ENCODE assay signal across 11 cellular contexts in genomic region chr17:50834786-50835562, GRCh38. TPM values are rescaled to one million over a fixed set of nuclear protein-coding genes. Genes with fewer than 3 reads are reported as not detected.
DNase-seq lines count a peak whose midpoint lies in the region; ATAC-seq and TF ChIP-seq lines count a peak whose summit lies in the region.
"Had no signal": no experiment of that assay in that cellular context is flagged by ENCODE, and none has a peak within 500 bp of the region (broad histone marks: within the 10 kb centered on the region; RNA-seq: fewer than 3 reads in every experiment).

No MANE protein-coding gene starts in this region.

- H3K27me3 ChIP-seq in GM23248 (replicated peaks; ENCODE audit: insufficient read depth) (peaks cover 13% of the 10 kb centered on the region), right atrium auricular region (no peaks in the 10 kb centered on the region)

- no peak overlapping the region for H3K9ac ChIP-seq in GM23248

- no peaks in the 10 kb centered on the region for H3K79me2 ChIP-seq in GM23248 (ENCODE audit: insufficient read depth)

- H3K27ac ChIP-seq in GM23248 (no peak overlapping the region), right atrium auricular region (no peak overlapping the region)

- no peak for TF ChIP-seq CTCF in right atrium auricular region (IDR thresholded peaks at IDR 0.05)

- no peak overlapping the region for H3K4me2 ChIP-seq in GM23248 (ENCODE audit: unreplicated experiment)

- no peaks in the 10 kb centered on the region for H3K9me2 ChIP-seq in GM23248 (ENCODE audit: insufficient read depth)

- no peaks in the 10 kb centered on the region for H3K4me1 ChIP-seq in GM23248 (ENCODE audit: insufficient read depth)
- H3K4me1 ChIP-seq in right atrium auricular region = peaks cover 0 to 11% of the 10 kb centered on the region in 2 donors

- ATAC-seq in GM18858 (IDR thresholded peaks at IDR 0.05; ENCODE audit: unreplicated experiment) = no peak

- in situ Hi-C loops in GM23248 (cut with MboI) = no loop called here

- H3F3A ChIP-seq in GM23248 (ENCODE audit: insufficient read depth) = no peaks in the 10 kb centered on the region

- 48 to 54% methylated on average over 20 to 37 of the region's 37 CpGs for WGBS in GM23248 (ENCODE audit: low coverage in 1 of 2, low lambda C conversion rate in 2 of 2, missing lambda C conversion rate in 2 of 2), 2 experiments

- H4K20me1 ChIP-seq in GM23248 (ENCODE audit: insufficient read depth) = no peaks in the 10 kb centered on the region

- H3K36me3 ChIP-seq in GM23248 (ENCODE audit: low read depth) = no peaks in the 10 kb centered on the region
- H3K36me3 ChIP-seq in right atrium auricular region = no peaks in the 10 kb centered on the region

- H3K9me3 ChIP-seq in GM23248 (ENCODE audit: low read depth) (no peaks in the 10 kb centered on the region), right atrium auricular region (no peaks in the 10 kb centered on the region)

- H3K4me3 ChIP-seq in GM23248 (no peak overlapping the region), right atrium auricular region (peak overlapping the region; percentile 0 to 26)

- no peak overlapping the region for H2AFZ ChIP-seq in GM23248

- DNase-seq in GM23248 = peak; percentile 14
- peak; percentile 68 for DNase-seq in astrocyte of the hippocampus (ENCODE audit: low read depth, low spot score)
- DNase-seq in right atrium auricular region (ENCODE audit: low spot score) = no peak
- peak; percentile 75 for DNase-seq in retina
- DNase-seq in MV-4-11 (lab: John Stamatoyannopoulos, UW) = no peak
- no peak for DNase-seq in SKM-1 (lab: John Stamatoyannopoulos, UW; ENCODE audit: unreplicated experiment)
- no peak for DNase-seq in cerebellum (ENCODE audit: low spot score)
- DNase-seq: NCI-H226, T-helper 9 cell had no signal

RNA-seq across cellular contexts. Expression of gene WFIKKN2, which starts 0.4 kb away (rescaled TPM):
- not detected in 2 replicates for total RNA-seq in GM23248 (2014; rRNA removed; shearing (Covaris generic))
- polyA plus RNA-seq in GM23248 (2016; fragmentation: Nextera tagmentation; extraction: Ambion mirVana) = not detected in 2 replicates
- total RNA-seq in right atrium auricular region (under 1 TPM; 0.26 to 0.31 TPM), cerebellum (6.3 TPM)
- total RNA-seq: activated T-helper 1 cell treated with anti-CD3 and anti-CD28 coated beads, Interleukin-12 subunit alpha, Interleukin-12 subunit beta, Interleukin-2, Interleukin-4 antibody, amounts not matched to agents 30 ng/mL and 10 ng/mL and 1 ng/mL, durations not matched to agents 14 hours and 24 hours and 36 hours had no signal

RNA-seq across cellular contexts. Expression of gene TOB1, which starts 31.2 kb away (rescaled TPM):
- 6.7 and 8.4 TPM in 2 replicates for total RNA-seq in GM23248 (2014; rRNA removed; shearing (Covaris generic))
- polyA plus RNA-seq in GM23248 (2016; fragmentation: Nextera tagmentation; extraction: Ambion mirVana) = 93.8 and 96.4 TPM in 2 replicates
- total RNA-seq in right atrium auricular region (10 to 100 TPM; 29.0 to 31.0 TPM), cerebellum (13.0 TPM)

Comparison
In these comparisons a context has a peak if more than half of its experiments do, and no peak if none do; other contexts are left out.
1. DNase-seq: peak in GM23248 (single experiment), astrocyte of the hippocampus (single experiment) and retina (single experiment); none in right atrium auricular region (single experiment), MV-4-11 (single experiment), SKM-1 (single experiment) and cerebellum (single experiment).